In genomic region chr14:90969493-90970166, GRCh38 we compare ENCODE assay signal across 12 cellular contexts.
A peak's percentile ranks its signal among the peaks of the same experiment; 100 is the strongest.
DNase-seq lines count a peak whose midpoint lies in the region; ATAC-seq and TF ChIP-seq lines count a peak whose summit lies in the region.
"Had no signal": no experiment of that assay in that cellular context is flagged by ENCODE, and none has a peak within 500 bp of the region (broad histone marks: within the 10 kb centered on the region; RNA-seq: fewer than 3 reads in every experiment).

No MANE protein-coding gene starts in this region.

- no peak for ATAC-seq in GM21786 (IDR thresholded peaks at IDR 0.05; ENCODE audit: unreplicated experiment)
- ATAC-seq in HG02981 (IDR thresholded peaks at IDR 0.05; ENCODE audit: unreplicated experiment) = no peak

- H3K9me3 Mint-ChIP-seq in T-helper 2 cell treated with Interferon-gamma antibody and Interleukin-4, amounts not matched to agents 5 μg/mL and 100 μg/mL, for 36 hours = no peaks in the 10 kb centered on the region
- peaks cover 7% of the 10 kb centered on the region for H3K9me3 Mint-ChIP-seq in activated naive CD8-positive, alpha-beta T cell treated with anti-CD3 and anti-CD28 coated beads for 36 hours
- H3K9me3 Mint-ChIP-seq in mesothelial cell of epicardium = peaks cover 5% of the 10 kb centered on the region

- peak overlapping the region; percentile 87 for H3K27ac Mint-ChIP-seq in T-helper 2 cell treated with Interferon-gamma antibody and Interleukin-4, amounts not matched to agents 5 μg/mL and 100 μg/mL, for 36 hours
- H3K27ac Mint-ChIP-seq in activated naive CD8-positive, alpha-beta T cell treated with anti-CD3 and anti-CD28 coated beads for 36 hours = peak overlapping the region; percentile 95
- peak overlapping the region; percentile 71 for H3K27ac Mint-ChIP-seq in mesothelial cell of epicardium

- H3K36me3 Mint-ChIP-seq in T-helper 2 cell treated with Interferon-gamma antibody and Interleukin-4, amounts not matched to agents 5 μg/mL and 100 μg/mL, for 36 hours (ENCODE audit: low read depth) = peaks cover 47% of the 10 kb centered on the region
- peaks cover 40% of the 10 kb centered on the region for H3K36me3 Mint-ChIP-seq in activated naive CD8-positive, alpha-beta T cell treated with anti-CD3 and anti-CD28 coated beads for 36 hours
- peaks cover 10% of the 10 kb centered on the region for H3K36me3 Mint-ChIP-seq in mesothelial cell of epicardium

- DNase-seq in T-helper 2 cell treated with Interferon-gamma antibody and Interleukin-4, amounts not matched to agents 5 μg/mL and 100 μg/mL, for 36 hours (ENCODE audit: low spot score) = peak; percentile 11
- no peak for DNase-seq in T-helper 2 cell
- DNase-seq in NCI-H226 = peak; percentile 12
- peak; percentile 10 for DNase-seq in activated naive CD8-positive, alpha-beta T cell treated with anti-CD3 and anti-CD28 coated beads for 36 hours
- no peak for DNase-seq in mesothelial cell of epicardium (ENCODE audit: low spot score in 2 of 2, unreplicated experiment in 2 of 2)
- DNase-seq in ureter (ENCODE audit: low spot score) = no peak
- DNase-seq: 8988T, heart right ventricle, NCI-H526 treated with DMSO at 0.1 percent for 48 hours, uterus had no signal

- H3K4me3 Mint-ChIP-seq in T-helper 2 cell treated with Interferon-gamma antibody and Interleukin-4, amounts not matched to agents 5 μg/mL and 100 μg/mL, for 36 hours = peak overlapping the region; percentile 71
- H3K4me3 Mint-ChIP-seq in activated naive CD8-positive, alpha-beta T cell treated with anti-CD3 and anti-CD28 coated beads for 36 hours = peak overlapping the region; percentile 61
- H3K4me3 Mint-ChIP-seq in mesothelial cell of epicardium = peak overlapping the region; percentile 0

- TF ChIP-seq CTCF in mesothelial cell of epicardium (IDR thresholded peaks at IDR 0.05; ENCODE audit: unreplicated experiment) = no peak

- H3K4me1 Mint-ChIP-seq in T-helper 2 cell treated with Interferon-gamma antibody and Interleukin-4, amounts not matched to agents 5 μg/mL and 100 μg/mL, for 36 hours (ENCODE audit: low read depth) = peaks cover 39% of the 10 kb centered on the region
- H3K4me1 Mint-ChIP-seq in activated naive CD8-positive, alpha-beta T cell treated with anti-CD3 and anti-CD28 coated beads for 36 hours = peaks cover 46% of the 10 kb centered on the region
- peaks cover 23% of the 10 kb centered on the region for H3K4me1 Mint-ChIP-seq in mesothelial cell of epicardium

- no peaks in the 10 kb centered on the region for H3K27me3 Mint-ChIP-seq in T-helper 2 cell treated with Interferon-gamma antibody and Interleukin-4, amounts not matched to agents 5 μg/mL and 100 μg/mL, for 36 hours (ENCODE audit: low read depth)
- H3K27me3 Mint-ChIP-seq in activated naive CD8-positive, alpha-beta T cell treated with anti-CD3 and anti-CD28 coated beads for 36 hours = no peaks in the 10 kb centered on the region
- H3K27me3 Mint-ChIP-seq in mesothelial cell of epicardium (ENCODE audit: low read depth) = no peaks in the 10 kb centered on the region

Comparison
In these comparisons a context has a peak if more than half of its experiments do, and no peak if none do; other contexts are left out.
1. DNase-seq: peak in T-helper 2 cell treated with Interferon-gamma antibody and Interleukin-4, amounts not matched to agents 5 μg/mL and 100 μg/mL, for 36 hours (single experiment), NCI-H226 (single experiment) and activated naive CD8-positive, alpha-beta T cell treated with anti-CD3 and anti-CD28 coated beads for 36 hours (single experiment); none in T-helper 2 cell (0 of 5), mesothelial cell of epicardium (0 of 2) and ureter (single experiment).
2. H3K4me3 Mint-ChIP-seq: peak in every context shown above with its lines; median percentile 71 in T-helper 2 cell treated with Interferon-gamma antibody and Interleukin-4, amounts not matched to agents 5 μg/mL and 100 μg/mL, for 36 hours; 61 in activated naive CD8-positive, alpha-beta T cell treated with anti-CD3 and anti-CD28 coated beads for 36 hours; 0 in mesothelial cell of epicardium.
3. Peak in every context shown above with its lines, with median percentiles within 50 percentile points of each other: H3K27ac Mint-ChIP-seq.